In genomic region chr17:81916246-81917001, GRCh38 we compare ENCODE assay signal across 9 cellular contexts. TPM values are rescaled to one million over a fixed set of nuclear protein-coding genes. Genes with fewer than 3 reads are reported as not detected.
DNase-seq lines count a peak whose midpoint lies in the region; ATAC-seq and TF ChIP-seq lines count a peak whose summit lies in the region.
"Not testable (repeated sequence)": the region's sequence is repeated elsewhere in the genome, so short reads cannot be mapped to it uniquely, and the experiment has no call there.
"Had no signal": no experiment of that assay in that cellular context is flagged by ENCODE, and none has a peak within 500 bp of the region (broad histone marks: within the 10 kb centered on the region; RNA-seq: fewer than 3 reads in every experiment).

No MANE protein-coding gene starts in this region.

- WGBS in thymus, result 91% methylated on average over 21 of the region's 21 CpGs

- H3K4me1 Mint-ChIP-seq in CD4-positive, alpha-beta T cell (ENCODE audit: low read depth), result peaks cover 26% of the 10 kb centered on the region
- H3K4me1 Mint-ChIP-seq in activated CD4-positive, alpha-beta memory T cell treated with anti-CD3 and anti-CD28 coated beads, Interleukin-2, amount 10 ng/mL, durations not matched to agents 7 days and 5 days, result peaks cover 48% of the 10 kb centered on the region
- H3K4me1 Mint-ChIP-seq in chondrocyte (ENCODE audit: low read depth), result peaks cover 27% of the 10 kb centered on the region
- peaks cover 15% of the 10 kb centered on the region for H3K4me1 Mint-ChIP-seq in glutamatergic neuron (ENCODE audit: low read depth, unreplicated experiment)
- peaks cover 12% of the 10 kb centered on the region for H3K4me1 Mint-ChIP-seq in nephron

- intact Hi-C loops in CD4-positive, alpha-beta T cell (cut with DNase I, micrococcal nuclease), result loop anchor here in 1 of 2 experiments (5.0 kb wide), 1 partner anchor 84 kb away; the partner anchor contains the start of gene MCRIP1

- H3K27ac Mint-ChIP-seq in CD4-positive, alpha-beta T cell, result peak overlapping the region; percentile 69
- H3K27ac Mint-ChIP-seq in activated CD4-positive, alpha-beta memory T cell treated with anti-CD3 and anti-CD28 coated beads, Interleukin-2, amount 10 ng/mL, durations not matched to agents 7 days and 5 days, result peak overlapping the region; percentile 47
- H3K27ac Mint-ChIP-seq in chondrocyte (ENCODE audit: unreplicated experiment) (peak overlapping the region; percentile 65), glutamatergic neuron (ENCODE audit: unreplicated experiment) (peak overlapping the region; percentile 25)
- not testable (repeated sequence) for H3K27ac Mint-ChIP-seq in nephron

- not testable (repeated sequence) for DNase-seq in CD4-positive, alpha-beta T cell; activated CD4-positive, alpha-beta memory T cell treated with anti-CD3 and anti-CD28 coated beads, Interleukin-2, amount 10 ng/mL, durations not matched to agents 7 days and 5 days; chondrocyte (ENCODE audit: low spot score); glutamatergic neuron
- peak; percentile 85 for DNase-seq in HPDE6-E6E7 (ENCODE audit: extremely low spot score)
- DNase-seq in OCI-M1 (lab: John Stamatoyannopoulos, UW), result peak; percentile 17

- not testable (repeated sequence) for TF ChIP-seq CTCF in CD4-positive, alpha-beta T cell (IDR thresholded peaks at IDR 0.05); chondrocyte (IDR thresholded peaks at IDR 0.05); glutamatergic neuron (IDR thresholded peaks at IDR 0.05; ENCODE audit: partially characterized antibody, unreplicated experiment); nephron (IDR thresholded peaks at IDR 0.05; ENCODE audit: unreplicated experiment in 3 of 3)

- peak overlapping the region; percentile 89 for H3K4me3 ChIP-seq in thymus (ENCODE audit: low read length)

- peaks cover 55% of the 10 kb centered on the region for H3K36me3 Mint-ChIP-seq in CD4-positive, alpha-beta T cell (ENCODE audit: low read depth)
- peaks cover 69% of the 10 kb centered on the region for H3K36me3 Mint-ChIP-seq in activated CD4-positive, alpha-beta memory T cell treated with anti-CD3 and anti-CD28 coated beads, Interleukin-2, amount 10 ng/mL, durations not matched to agents 7 days and 5 days (ENCODE audit: low read depth)
- H3K36me3 Mint-ChIP-seq in chondrocyte (ENCODE audit: low read depth), result peaks cover 15% of the 10 kb centered on the region
- not testable (repeated sequence) for H3K36me3 Mint-ChIP-seq in glutamatergic neuron (ENCODE audit: unreplicated experiment)
- H3K36me3 Mint-ChIP-seq in nephron (ENCODE audit: low read depth), result peaks cover 34% of the 10 kb centered on the region

- ATAC-seq in CD4-positive, alpha-beta T cell (ENCODE audit: poor library complexity), result not testable (repeated sequence)

- CTCF ChIA-PET in CD4-positive, alpha-beta T cell (lab: Charles Lee), result not testable (repeated sequence)
- CTCF ChIA-PET in activated CD4-positive, alpha-beta memory T cell treated with anti-CD3 and anti-CD28 coated beads, Interleukin-2, amount 10 ng/mL, durations not matched to agents 7 days and 5 days (lab: Charles Lee), result interaction anchor here (0.9 to 2.4 kb wide), 4 partner anchors 11 to 121 kb away, joined by 3 to 13 read pairs (median 4); partner anchors contain the start of genes DCXR, MAFG and PYCR1

- not testable (repeated sequence) for H3K27ac ChIP-seq in CD4-positive, alpha-beta T cell (ENCODE audit: low read depth, low read length); thymus (ENCODE audit: low read depth)

- POLR2A ChIA-PET in CD4-positive, alpha-beta T cell (lab: Charles Lee), result interaction anchor here (1.0 to 3.0 kb wide), 5 partner anchors 11 to 121 kb away, joined by 3 to 26 read pairs (median 5); partner anchors contain the start of genes DCXR, MAFG and P4HB
- POLR2A ChIA-PET in activated CD4-positive, alpha-beta memory T cell treated with anti-CD3 and anti-CD28 coated beads, Interleukin-2, amount 10 ng/mL, durations not matched to agents 7 days and 5 days (lab: Charles Lee), result interaction anchor here (0.8 to 1.9 kb wide), 12 partner anchors 10 to 213 kb away, joined by 3 to 42 read pairs (median 5); partner anchors contain the start of genes ALYREF, ANAPC11, ARHGDIA and MAFG

- not testable (repeated sequence) for H3K9me3 Mint-ChIP-seq in CD4-positive, alpha-beta T cell; activated CD4-positive, alpha-beta memory T cell treated with anti-CD3 and anti-CD28 coated beads, Interleukin-2, amount 10 ng/mL, durations not matched to agents 7 days and 5 days; chondrocyte (ENCODE audit: low read depth); glutamatergic neuron (ENCODE audit: unreplicated experiment); nephron

- peaks cover 15% of the 10 kb centered on the region for H3K4me1 ChIP-seq in thymus (ENCODE audit: control insufficient read depth, insufficient read depth, low read length)

- peak overlapping the region; percentile 87 for H3K4me3 Mint-ChIP-seq in CD4-positive, alpha-beta T cell
- H3K4me3 Mint-ChIP-seq in activated CD4-positive, alpha-beta memory T cell treated with anti-CD3 and anti-CD28 coated beads, Interleukin-2, amount 10 ng/mL, durations not matched to agents 7 days and 5 days, result peak overlapping the region; percentile 89
- peak overlapping the region; percentile 70 for H3K4me3 Mint-ChIP-seq in chondrocyte (ENCODE audit: unreplicated experiment)
- H3K4me3 Mint-ChIP-seq in glutamatergic neuron (ENCODE audit: unreplicated experiment), result peak overlapping the region; percentile 87
- H3K4me3 Mint-ChIP-seq in nephron, result peak overlapping the region; percentile 78 to 80 (median 78)

- H3K27me3 ChIP-seq in CD4-positive, alpha-beta T cell (ENCODE audit: control insufficient read depth, insufficient read depth, low read length); thymus (ENCODE audit: control insufficient read depth, insufficient read depth): not testable (repeated sequence)

- H3K27me3 Mint-ChIP-seq in CD4-positive, alpha-beta T cell; activated CD4-positive, alpha-beta memory T cell treated with anti-CD3 and anti-CD28 coated beads, Interleukin-2, amount 10 ng/mL, durations not matched to agents 7 days and 5 days; chondrocyte (ENCODE audit: low read depth); glutamatergic neuron (ENCODE audit: unreplicated experiment); nephron (ENCODE audit: low read depth): not testable (repeated sequence)

- peaks cover 48% of the 10 kb centered on the region for H3K36me3 ChIP-seq in thymus (ENCODE audit: control insufficient read depth, insufficient read depth)

- H3K9me3 ChIP-seq in CD4-positive, alpha-beta T cell (ENCODE audit: control insufficient read depth, low read length); thymus (ENCODE audit: control insufficient read depth): not testable (repeated sequence)

RNA-seq across cellular contexts. Expression of gene SIRT7, which starts 1.6 kb away (rescaled TPM):
- total RNA-seq in CD4-positive, alpha-beta T cell, result 10 to 100 TPM; 56.7 to 57.5 TPM
- 10 to 100 TPM; 55.8 to 58.4 TPM for total RNA-seq in activated CD4-positive, alpha-beta memory T cell treated with anti-CD3 and anti-CD28 coated beads, Interleukin-2, amount 10 ng/mL, durations not matched to agents 7 days and 5 days
- total RNA-seq in chondrocyte (14.5 to 16.0 TPM (median 15.8 TPM) in 3 replicates), glutamatergic neuron (ENCODE audit: unreplicated experiment) (38.7 TPM)
- 47.7 TPM for polyA plus RNA-seq in thymus

RNA-seq across cellular contexts. Expression of gene PCYT2, which starts 5.2 kb away (rescaled TPM):
- total RNA-seq in CD4-positive, alpha-beta T cell, result 10 to 100 TPM; 18.7 to 18.9 TPM
- total RNA-seq in activated CD4-positive, alpha-beta memory T cell treated with anti-CD3 and anti-CD28 coated beads, Interleukin-2, amount 10 ng/mL, durations not matched to agents 7 days and 5 days, result 10 to 100 TPM; 41.6 to 44.4 TPM
- total RNA-seq in chondrocyte (28.5 to 32.5 TPM (median 28.8 TPM) in 3 replicates), glutamatergic neuron (ENCODE audit: unreplicated experiment) (63.0 TPM)
- 37.4 TPM for polyA plus RNA-seq in thymus

RNA-seq across cellular contexts. Expression of gene MAFG, which starts 11.1 kb away (rescaled TPM):
- 10 to 100 TPM; 10.8 to 13.3 TPM for total RNA-seq in CD4-positive, alpha-beta T cell
- total RNA-seq in activated CD4-positive, alpha-beta memory T cell treated with anti-CD3 and anti-CD28 coated beads, Interleukin-2, amount 10 ng/mL, durations not matched to agents 7 days and 5 days, result 10 to 100 TPM; 35.2 to 36.5 TPM
- total RNA-seq in chondrocyte, result 28.3 to 38.1 TPM (median 37.8 TPM) in 3 replicates
- total RNA-seq in glutamatergic neuron (ENCODE audit: unreplicated experiment), result 30.6 TPM
- 7.3 TPM for polyA plus RNA-seq in thymus

RNA-seq across cellular contexts. Expression of gene NPB, which starts 14.4 kb away (rescaled TPM):
- under 1 TPM in 1 of 2 experiments, not detected in 1; 0.20 TPM for total RNA-seq in CD4-positive, alpha-beta T cell
- total RNA-seq in activated CD4-positive, alpha-beta memory T cell treated with anti-CD3 and anti-CD28 coated beads, Interleukin-2, amount 10 ng/mL, durations not matched to agents 7 days and 5 days, result under 1 TPM in 1 of 2 experiments, not detected in 1; 0.38 TPM
- 0.48 to 1.3 TPM (median 1.3 TPM) in 3 replicates for total RNA-seq in chondrocyte
- total RNA-seq in glutamatergic neuron (ENCODE audit: unreplicated experiment), result 0.96 TPM
- 3.5 TPM for polyA plus RNA-seq in thymus
- total RNA-seq: lung microvascular endothelial cell had no signal

RNA-seq across cellular contexts. Expression of gene PYCR1, which starts 20.7 kb away (rescaled TPM):
- total RNA-seq in CD4-positive, alpha-beta T cell, result 1 to 10 TPM in 1 of 2 experiments, under 1 TPM in 1; 0.38 to 1.0 TPM
- total RNA-seq in activated CD4-positive, alpha-beta memory T cell treated with anti-CD3 and anti-CD28 coated beads, Interleukin-2, amount 10 ng/mL, durations not matched to agents 7 days and 5 days, result 10 to 100 TPM; 25.8 to 34.7 TPM
- total RNA-seq in chondrocyte, result 154 to 235 TPM (median 224 TPM) in 3 replicates
- 68.1 TPM for total RNA-seq in glutamatergic neuron (ENCODE audit: unreplicated experiment)
- polyA plus RNA-seq in thymus, result 2.9 TPM
